ENCODE assay signal across 32 cellular contexts in the genomic region with DNA sequence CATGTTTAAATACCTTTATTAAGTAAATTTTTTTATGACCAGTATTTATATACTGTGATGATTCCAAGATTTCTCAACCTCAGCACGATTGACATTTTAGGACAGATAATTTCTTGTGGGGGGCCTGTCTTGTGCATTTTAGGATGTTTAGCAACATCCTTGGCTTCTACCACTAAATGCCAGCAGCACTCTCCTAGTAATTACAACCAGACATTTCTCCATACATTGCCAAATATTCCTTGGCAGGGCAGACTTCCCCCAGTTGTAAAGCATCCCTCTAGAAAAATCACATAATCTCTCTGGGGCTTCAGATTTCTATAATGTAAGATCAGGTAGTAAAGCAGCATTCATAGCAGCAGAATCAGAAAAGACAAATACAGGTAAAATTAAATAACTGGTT. TPM values are rescaled to one million over a fixed set of nuclear protein-coding genes. Genes with fewer than 3 reads are reported as not detected.
"Had no signal": no experiment of that assay in that cellular context is flagged by ENCODE, and none has a peak within 500 bp of the region (broad histone marks: within the 10 kb centered on the region; RNA-seq: fewer than 3 reads in every experiment).

No MANE protein-coding gene starts in this region.

- H3K9me3 Mint-ChIP-seq: activated B cell treated with CpG ODN at 0.5 μM for 24 hours; activated naive CD4-positive, alpha-beta T cell treated with anti-CD3 and anti-CD28 coated beads, Interleukin-2, amount 50 U/mL, for 72 hours; activated T-cell treated with anti-CD3 and anti-CD28 coated beads, Interleukin-2, amount 50 U/mL, for 4 hours; activated T-helper 17 cell treated with anti-CD3 and anti-CD28 coated beads, Interleukin-2, amount 50 U/mL, for 72 hours; effector memory CD8-positive, alpha-beta T cell; mesothelial cell of epicardium; naive B cell; stimulated activated naive B cell treated with anti-CD40 and anti-IgM and Interleukin-4, amounts not matched to agents 10 μg/mL and 1 μg/mL and 100 μg/mL, for 72 hours; T-helper 2 cell treated with Interferon-gamma antibody and Interleukin-4, amounts not matched to agents 5 μg/mL and 100 μg/mL, for 36 hours had no signal

- H3K27ac Mint-ChIP-seq: activated B cell treated with CpG ODN at 0.5 μM for 24 hours; mesothelial cell of epicardium; naive B cell; progenitor cell of endocrine pancreas; stimulated activated naive B cell treated with anti-CD40 and anti-IgM and Interleukin-4, amounts not matched to agents 10 μg/mL and 1 μg/mL and 100 μg/mL, for 72 hours; T-helper 2 cell treated with Interferon-gamma antibody and Interleukin-4, amounts not matched to agents 5 μg/mL and 100 μg/mL, for 36 hours had no signal

- H3K4me1 Mint-ChIP-seq: activated B cell treated with CpG ODN at 0.5 μM for 24 hours, naive B cell had no signal

- ATAC-seq: body of pancreas, heart right ventricle, right lobe of liver had no signal

- H3K36me3 Mint-ChIP-seq: activated naive CD4-positive, alpha-beta T cell treated with anti-CD3 and anti-CD28 coated beads, Interleukin-2, amount 50 U/mL, for 72 hours; mesothelial cell of epicardium; naive B cell; stimulated activated naive B cell treated with anti-CD40 and anti-IgM and Interleukin-4, amounts not matched to agents 10 μg/mL and 1 μg/mL and 100 μg/mL, for 72 hours had no signal

- H3K4me3 ChIP-seq: body of pancreas, heart right ventricle, ovary, right lobe of liver, stomach, thyroid gland, upper lobe of left lung, vagina had no signal

- H3K4me3 Mint-ChIP-seq: activated B cell treated with CpG ODN at 0.5 μM for 24 hours; activated CD8-positive, alpha-beta T cell treated with anti-CD3 and anti-CD28 coated beads for 36 hours; activated T-cell treated with anti-CD3 and anti-CD28 coated beads, Interleukin-2, amount 50 U/mL, for 4 hours; mesothelial cell of epicardium; naive B cell had no signal

- H3K9me3 ChIP-seq: body of pancreas, heart right ventricle, ovary, right lobe of liver, stomach, thyroid gland, upper lobe of left lung, vagina had no signal

- H3K4me1 ChIP-seq: body of pancreas, foreskin keratinocyte, thyroid gland, vagina had no signal

- H3K27ac ChIP-seq: body of pancreas, foreskin keratinocyte, heart right ventricle, ovary, right lobe of liver, stomach, thyroid gland, upper lobe of left lung, vagina had no signal

- H3K27me3 ChIP-seq: body of pancreas, ovary, right lobe of liver, stomach, thyroid gland, upper lobe of left lung, vagina had no signal

- H3K36me3 ChIP-seq: heart right ventricle, ovary, right lobe of liver, stomach, thyroid gland, upper lobe of left lung, vagina had no signal

- H3K27me3 Mint-ChIP-seq: activated B cell treated with CpG ODN at 0.5 μM for 24 hours; activated T-helper 17 cell treated with anti-CD3 and anti-CD28 coated beads, Interleukin-2, amount 50 U/mL, for 72 hours; effector memory CD8-positive, alpha-beta T cell had no signal

- DNase-seq: activated B cell treated with CpG ODN at 0.5 μM for 24 hours; activated CD4-positive, alpha-beta T cell treated with anti-CD3 and anti-CD28 coated beads, Interleukin-2, amount 50 U/mL, for 1 hour; activated CD8-positive, alpha-beta T cell treated with anti-CD3 and anti-CD28 coated beads for 36 hours; activated T-cell treated with anti-CD3 and anti-CD28 coated beads, Interleukin-2, amount 50 U/mL, for 4 hours; aorta; body of pancreas; cortex of kidney; effector memory CD8-positive, alpha-beta T cell; erythroblast; foreskin keratinocyte; heart right ventricle; naive B cell; ovary; right lobe of liver; small intestine; stimulated activated CD4-positive, alpha-beta T cell treated with anti-CD3 and anti-CD28 coated beads, Interleukin-1b, Interleukin-23, amount 100 ng/mL, for 48 hours; stimulated activated naive B cell treated with anti-CD40 and anti-IgM and Interleukin-4, amounts not matched to agents 10 μg/mL and 1 μg/mL and 100 μg/mL, for 72 hours; stomach; T-helper 1 cell; thyroid gland; upper lobe of left lung had no signal

RNA-seq across cellular contexts. Expression of a gene that starts 7.8 kb away (rescaled TPM):
- total RNA-seq: activated B cell treated with CpG ODN at 0.5 μM for 24 hours; activated CD8-positive, alpha-beta T cell treated with anti-CD3 and anti-CD28 coated beads for 36 hours; activated naive CD4-positive, alpha-beta T cell treated with anti-CD3 and anti-CD28 coated beads, Interleukin-2, amount 50 U/mL, for 72 hours; activated T-cell treated with anti-CD3 and anti-CD28 coated beads, Interleukin-2, amount 50 U/mL, for 4 hours; activated T-helper 17 cell treated with anti-CD3 and anti-CD28 coated beads, Interleukin-2, amount 50 U/mL, for 72 hours; aorta; body of pancreas; cardiac septum; chondrocyte; glomerular endothelial cell; heart right ventricle; kidney epithelial cell; mesothelial cell of epicardium; ovary; progenitor cell of endocrine pancreas; renal cortical epithelial cell; right lobe of liver; stomach; thyroid gland; upper lobe of left lung; vagina had no signal

RNA-seq across cellular contexts. Expression of a gene that starts 34.9 kb away (rescaled TPM):
- total RNA-seq: activated CD8-positive, alpha-beta T cell treated with anti-CD3 and anti-CD28 coated beads for 36 hours; activated naive CD4-positive, alpha-beta T cell treated with anti-CD3 and anti-CD28 coated beads, Interleukin-2, amount 50 U/mL, for 72 hours; activated T-cell treated with anti-CD3 and anti-CD28 coated beads, Interleukin-2, amount 50 U/mL, for 4 hours; activated T-helper 17 cell treated with anti-CD3 and anti-CD28 coated beads, Interleukin-2, amount 50 U/mL, for 72 hours; body of pancreas; cardiac septum; chondrocyte; foreskin keratinocyte; glomerular endothelial cell; kidney epithelial cell; mesothelial cell of epicardium; ovary; progenitor cell of endocrine pancreas; renal cortical epithelial cell; thyroid gland; vagina had no signal

RNA-seq across cellular contexts. Expression of a gene that starts 56.9 kb away (rescaled TPM):
- total RNA-seq: activated B cell treated with CpG ODN at 0.5 μM for 24 hours; activated CD8-positive, alpha-beta T cell treated with anti-CD3 and anti-CD28 coated beads for 36 hours; chondrocyte; glomerular endothelial cell; progenitor cell of endocrine pancreas; thyroid gland had no signal
